In the genomic region with DNA sequence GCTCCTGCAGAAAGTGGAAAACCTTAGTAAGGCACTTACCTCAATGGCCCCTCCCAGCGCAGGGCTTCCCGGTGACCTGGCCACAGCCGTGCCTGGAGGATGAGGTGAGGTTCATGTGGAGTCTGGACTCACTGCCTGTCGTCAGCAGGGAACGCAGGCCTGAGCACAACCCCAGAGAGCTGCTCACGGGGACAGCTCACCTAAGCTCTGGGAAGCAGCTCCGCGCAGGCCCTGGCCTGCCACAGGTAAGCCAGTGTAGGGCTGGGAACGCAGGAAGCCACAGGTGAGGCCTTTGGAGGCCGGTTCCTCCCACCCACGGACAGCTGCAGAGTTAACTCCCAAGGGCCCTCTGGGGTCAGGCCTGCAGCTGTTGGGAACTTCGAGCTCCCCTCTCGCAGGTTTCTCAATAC, we compare ENCODE assay signal across 1 cellular context.
TF ChIP-seq lines count a peak whose summit lies in the region.

No MANE protein-coding gene starts in this region.

TF ChIP-seq in HepG2, 621 proteins besides CTCF, POLR2A, EP300 and RAD21 (continued from another document):
- peak; percentile 61 for TF ChIP-seq AGO1 (IDR thresholded peaks at IDR 0.05; ENCODE audit: low read depth, low read length, poor library complexity, severe bottlenecking)
TF ChIP-seq in HepG2: peak in this region for 3.
